In genomic region chr10:44956717-44957706, GRCh38 we compare ENCODE assay signal across 1 cellular context.
TF ChIP-seq lines count a peak whose summit lies in the region.

No MANE protein-coding gene starts in this region.

TF ChIP-seq in HepG2, 621 proteins besides CTCF, POLR2A, EP300 and RAD21:
- TF ChIP-seq SNAPC4 (CRISPR knock-in tag; IDR thresholded peaks at IDR 0.05) (no peak), ZMYM3 (CRISPR knock-in tag; IDR thresholded peaks at IDR 0.05) (peak; percentile 44; the same call in 1 of the 2 replicates), HNRNPK (IDR thresholded peaks at IDR 0.05; ENCODE audit: low read depth, low read length, poor library complexity, severe bottlenecking) (peak; percentile 44), PCBP2 (optimal IDR thresholded peaks at IDR 0.05; ENCODE audit: low read depth, low read length, poor library complexity, severe bottlenecking) (peak; percentile 92), TIGD3 (CRISPR knock-in tag; IDR thresholded peaks at IDR 0.05; ENCODE audit: borderline replicate concordance) (no peak)
